15 cellular contexts compared by ENCODE assay signal in genomic region chr6:43506171-43506570, GRCh38. TPM values are rescaled to one million over a fixed set of nuclear protein-coding genes. Genes with fewer than 3 reads are reported as not detected.
DNase-seq lines count a peak whose midpoint lies in the region; ATAC-seq and TF ChIP-seq lines count a peak whose summit lies in the region.
"Had no signal": no experiment of that assay in that cellular context is flagged by ENCODE, and none has a peak within 500 bp of the region (broad histone marks: within the 10 kb centered on the region; RNA-seq: fewer than 3 reads in every experiment).

No MANE protein-coding gene starts in this region.

- POLR2A ChIA-PET in Caco-2 (lab: Charles Lee), result interaction anchor here (0.7 kb wide), 1 partner anchor 10 kb away, joined by 3 read pairs; no protein-coding TSS in a partner anchor

- peaks cover 10% of the 10 kb centered on the region; the same call in 1 of the 2 replicates for H3K4me1 ChIP-seq in Caco-2

- peaks cover 7% of the 10 kb centered on the region for H3K4me1 Mint-ChIP-seq in Caco-2 (ENCODE audit: low read depth, unreplicated experiment)
- peaks cover 22% of the 10 kb centered on the region for H3K4me1 Mint-ChIP-seq in T-helper 17 cell
- peaks cover 9% of the 10 kb centered on the region for H3K4me1 Mint-ChIP-seq in activated CD4-positive, alpha-beta T cell treated with anti-CD3 and anti-CD28 coated beads, Interleukin-2, amount 10 ng/mL, durations not matched to agents 24 days and 14 days

- H3K9me3 ChIP-seq in Caco-2 (no peaks in the 10 kb centered on the region), T-helper 17 cell (ENCODE audit: control insufficient read depth, low read length, poor library complexity, severe bottlenecking) (no peaks in the 10 kb centered on the region)
- H3K9me3 ChIP-seq: gastroesophageal sphincter, upper lobe of left lung had no signal

- BruUV-seq in Caco-2 (replicated peaks; lab: Mats Ljungman, UMichigan), result TSS peak; percentile 15

- no peak for ATAC-seq in T-helper 17 cell
- no peak for ATAC-seq in HG02642 (IDR thresholded peaks at IDR 0.05; ENCODE audit: poor library complexity, unreplicated experiment)

- intact Hi-C loops in Caco-2 (cut with micrococcal nuclease; ENCODE audit: unreplicated experiment), result loop anchor here (1.0 to 10.0 kb wide), 3 partner anchors 52 to 601 kb away; no protein-coding TSS in a partner anchor
- intact Hi-C loops in activated CD4-positive, alpha-beta T cell treated with anti-CD3 and anti-CD28 coated beads, Interleukin-2, amount 10 ng/mL, durations not matched to agents 24 days and 14 days (cut with micrococcal nuclease), result loop anchor here (1.0 to 2.0 kb wide), 3 partner anchors 52 to 243 kb away; no protein-coding TSS in a partner anchor

- H3K27ac Mint-ChIP-seq in Caco-2 (ENCODE audit: unreplicated experiment), result no peak overlapping the region
- peak overlapping the region; percentile 72 for H3K27ac Mint-ChIP-seq in T-helper 17 cell
- H3K27ac Mint-ChIP-seq in activated CD4-positive, alpha-beta T cell treated with anti-CD3 and anti-CD28 coated beads, Interleukin-2, amount 10 ng/mL, durations not matched to agents 24 days and 14 days, result no peak overlapping the region
- H3K27ac Mint-ChIP-seq: activated CD4-positive, alpha-beta memory T cell treated with anti-CD3 and anti-CD28 coated beads, Interleukin-2, amount 10 ng/mL, durations not matched to agents 7 days and 5 days; memory B cell; stimulated activated naive CD8-positive, alpha-beta T cell treated with anti-CD3 and anti-CD28 coated beads, Interleukin-15, amount 100 ng/mL, for 72 hours had no signal

- H3K36me3 ChIP-seq in Caco-2 (ENCODE audit: control insufficient read depth, insufficient read depth, low read length), result no peaks in the 10 kb centered on the region; the same call in 1 of the 2 replicates

- peak overlapping the region; percentile 30 for H3K4me3 Mint-ChIP-seq in Caco-2 (ENCODE audit: unreplicated experiment)
- no peak overlapping the region for H3K4me3 Mint-ChIP-seq in T-helper 17 cell
- H3K4me3 Mint-ChIP-seq in activated CD4-positive, alpha-beta T cell treated with anti-CD3 and anti-CD28 coated beads, Interleukin-2, amount 10 ng/mL, durations not matched to agents 24 days and 14 days, result no peak overlapping the region
- H3K4me3 Mint-ChIP-seq: activated CD4-positive, alpha-beta memory T cell treated with anti-CD3 and anti-CD28 coated beads, Interleukin-2, amount 10 ng/mL, durations not matched to agents 7 days and 5 days; memory B cell; naive thymus-derived CD8-positive, alpha-beta T cell; stimulated activated naive CD8-positive, alpha-beta T cell treated with anti-CD3 and anti-CD28 coated beads, Interleukin-15, amount 100 ng/mL, for 72 hours had no signal

- no peaks in the 10 kb centered on the region for H3K27me3 ChIP-seq in Caco-2 (replicated peaks; ENCODE audit: control insufficient read depth, insufficient read depth, low read length)

- no peaks in the 10 kb centered on the region for H3K9me3 Mint-ChIP-seq in Caco-2 (ENCODE audit: unreplicated experiment)
- H3K9me3 Mint-ChIP-seq in activated CD4-positive, alpha-beta T cell treated with anti-CD3 and anti-CD28 coated beads, Interleukin-2, amount 10 ng/mL, durations not matched to agents 24 days and 14 days, result no peaks in the 10 kb centered on the region
- H3K9me3 Mint-ChIP-seq: activated CD4-positive, alpha-beta memory T cell treated with anti-CD3 and anti-CD28 coated beads, Interleukin-2, amount 10 ng/mL, durations not matched to agents 7 days and 5 days; memory B cell; naive thymus-derived CD8-positive, alpha-beta T cell; stimulated activated naive CD8-positive, alpha-beta T cell treated with anti-CD3 and anti-CD28 coated beads, Interleukin-15, amount 100 ng/mL, for 72 hours had no signal

- H3K36me3 Mint-ChIP-seq in Caco-2 (ENCODE audit: insufficient read depth, unreplicated experiment) (peaks cover 31% of the 10 kb centered on the region), T-helper 17 cell (ENCODE audit: low read depth) (peaks cover 5% of the 10 kb centered on the region)
- peaks cover 37% of the 10 kb centered on the region for H3K36me3 Mint-ChIP-seq in activated CD4-positive, alpha-beta T cell treated with anti-CD3 and anti-CD28 coated beads, Interleukin-2, amount 10 ng/mL, durations not matched to agents 24 days and 14 days (ENCODE audit: low read depth)

- DNase-seq in Caco-2, result no peak
- DNase-seq in T-helper 17 cell, result no peak
- DNase-seq in myocyte (ENCODE audit: low read depth), result peak; percentile 56
- no peak for DNase-seq in activated CD4-positive, alpha-beta T cell treated with anti-CD3 and anti-CD28 coated beads, Interleukin-2, amount 10 ng/mL, durations not matched to agents 24 days and 14 days

- CTCF ChIA-PET in Caco-2 (lab: Charles Lee), result interaction anchor here (1.0 to 2.9 kb wide), 9 partner anchors 10 to 277 kb away, joined by 3 to 20 read pairs (median 8); partner anchors contain the start of genes DNPH1, POLR1C, YIPF3 and ZNF318

- H3K4me3 ChIP-seq in Caco-2 (ENCODE audit: low read depth, low read length), result no peak overlapping the region
- H3K4me3 ChIP-seq: cardiac muscle cell, gastroesophageal sphincter, PC-9, SJSA1, upper lobe of left lung had no signal

- no peak for TF ChIP-seq CTCF in Caco-2 (IDR thresholded peaks at IDR 0.05; ENCODE audit: insufficient read depth in 1 of 2, low read depth in 1 of 2, low read length in 1 of 2, severe bottlenecking in 1 of 2, unreplicated experiment in 1 of 2)

- H3K27me3 Mint-ChIP-seq in Caco-2 (ENCODE audit: insufficient read depth, unreplicated experiment) (peaks cover 6% of the 10 kb centered on the region), T-helper 17 cell (peaks cover 22% of the 10 kb centered on the region)
- H3K27me3 Mint-ChIP-seq in activated CD4-positive, alpha-beta T cell treated with anti-CD3 and anti-CD28 coated beads, Interleukin-2, amount 10 ng/mL, durations not matched to agents 24 days and 14 days, result peaks cover 19% of the 10 kb centered on the region

RNA-seq across cellular contexts. Expression of gene LRRC73, which starts 4.0 kb away (rescaled TPM):
- total RNA-seq in Caco-2 (2022), result 0.14 and 0.19 TPM in 2 replicates
- total RNA-seq in T-helper 17 cell, result under 1 TPM; 0.37 TPM
- 1.6 and 2.0 TPM in 2 replicates for total RNA-seq in myocyte
- 3.7 TPM for polyA plus RNA-seq in myocyte (2012)
- total RNA-seq in activated CD4-positive, alpha-beta T cell treated with anti-CD3 and anti-CD28 coated beads, Interleukin-2, amount 10 ng/mL, durations not matched to agents 24 days and 14 days, result 0.14 and 0.51 TPM in 2 replicates
- total RNA-seq: kidney epithelial cell, SJSA1 had no signal
- polyA plus RNA-seq: naive thymus-derived CD8-positive, alpha-beta T cell had no signal

RNA-seq across cellular contexts. Expression of gene YIPF3, which starts 10.6 kb away (rescaled TPM):
- total RNA-seq in Caco-2 (2022) (83.3 and 99.8 TPM in 2 replicates), T-helper 17 cell (10 to 100 TPM; 50.5 to 55.9 TPM), myocyte (199 and 250 TPM in 2 replicates)
- 175 TPM for polyA plus RNA-seq in myocyte (2012)
- 47.7 and 52.1 TPM in 2 replicates for total RNA-seq in activated CD4-positive, alpha-beta T cell treated with anti-CD3 and anti-CD28 coated beads, Interleukin-2, amount 10 ng/mL, durations not matched to agents 24 days and 14 days

RNA-seq across cellular contexts. Expression of gene POLR1C, which starts 10.7 kb away (rescaled TPM):
- total RNA-seq in Caco-2 (2022) (43.7 and 45.1 TPM in 2 replicates), T-helper 17 cell (10 to 100 TPM; 51.6 to 54.9 TPM), myocyte (23.5 and 26.5 TPM in 2 replicates)
- 32.3 TPM for polyA plus RNA-seq in myocyte (2012)
- total RNA-seq in activated CD4-positive, alpha-beta T cell treated with anti-CD3 and anti-CD28 coated beads, Interleukin-2, amount 10 ng/mL, durations not matched to agents 24 days and 14 days, result 91.7 TPM in 2 replicates

RNA-seq across cellular contexts. Expression of gene TJAP1, which starts 28.8 kb away (rescaled TPM):
- total RNA-seq in Caco-2 (2022), result 34.0 and 39.4 TPM in 2 replicates
- total RNA-seq in T-helper 17 cell, result 10 to 100 TPM; 33.2 to 36.3 TPM
- 26.7 and 39.6 TPM in 2 replicates for total RNA-seq in myocyte
- 33.7 TPM for polyA plus RNA-seq in myocyte (2012)
- 40.7 and 41.1 TPM in 2 replicates for total RNA-seq in activated CD4-positive, alpha-beta T cell treated with anti-CD3 and anti-CD28 coated beads, Interleukin-2, amount 10 ng/mL, durations not matched to agents 24 days and 14 days

RNA-seq across cellular contexts. Expression of gene DLK2, which starts 50.8 kb away (rescaled TPM):
- total RNA-seq in Caco-2 (2022) (0.75 and 1.2 TPM in 2 replicates), T-helper 17 cell (under 1 TPM; 0.25 to 0.89 TPM), myocyte (3.3 and 6.2 TPM in 2 replicates)
- polyA plus RNA-seq in myocyte (2012), result 4.1 TPM
- total RNA-seq in activated CD4-positive, alpha-beta T cell treated with anti-CD3 and anti-CD28 coated beads, Interleukin-2, amount 10 ng/mL, durations not matched to agents 24 days and 14 days, result 1.6 and 2.0 TPM in 2 replicates
- total RNA-seq: kidney epithelial cell had no signal
